ENCODE assay signal across 8 cellular contexts in the genomic region with DNA sequence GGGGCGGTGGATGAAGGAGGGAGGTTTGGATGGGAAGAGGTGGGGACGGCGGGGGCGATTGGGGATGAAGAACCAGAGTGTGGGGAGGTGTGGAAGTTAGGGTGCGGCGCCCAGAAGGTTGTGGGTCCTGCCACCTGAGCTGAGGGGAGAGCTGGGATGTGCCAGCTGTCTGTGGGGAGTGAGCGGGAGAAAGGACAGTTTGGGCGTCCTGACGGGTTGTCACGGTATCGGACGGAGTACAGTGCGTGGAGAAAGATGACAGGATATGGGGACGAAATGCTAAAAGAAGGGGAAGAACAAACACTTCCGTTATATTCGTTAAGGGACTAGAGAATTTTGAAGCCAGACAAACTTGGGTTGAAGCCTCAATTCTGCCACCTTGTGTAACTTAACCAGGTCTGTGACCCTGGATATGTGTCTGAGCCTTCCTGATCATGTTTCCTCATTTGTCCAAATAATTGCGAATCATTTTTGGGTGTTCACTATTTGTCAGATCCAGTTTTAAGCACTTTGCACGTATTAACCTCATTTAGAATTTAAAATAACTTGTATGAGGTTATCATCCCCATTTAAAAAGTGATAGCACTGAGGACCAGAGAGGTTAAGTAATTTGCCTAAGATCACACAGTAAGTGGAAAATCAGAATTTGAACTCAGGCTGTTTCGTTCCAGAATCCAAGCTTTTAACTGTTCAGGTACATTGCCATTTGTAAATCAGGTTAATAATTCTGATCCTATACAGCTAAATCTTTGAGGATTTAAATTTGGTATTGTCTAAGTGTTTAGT.
A peak's percentile ranks its signal among the peaks of the same experiment; 100 is the strongest.
DNase-seq lines count a peak whose midpoint lies in the region; ATAC-seq and TF ChIP-seq lines count a peak whose summit lies in the region.

No MANE protein-coding gene starts in this region.

- peak; percentile 7 for ATAC-seq in GM19372 (IDR thresholded peaks at IDR 0.05; ENCODE audit: low read depth, unreplicated experiment)
- no peak for ATAC-seq in GM21526 (IDR thresholded peaks at IDR 0.05; ENCODE audit: low FRiP score, unreplicated experiment)

- peak overlapping the region; percentile 80 for H3K4me3 ChIP-seq in HL-60 (replicated peaks; ENCODE audit: insufficient read depth, low read length)
- H3K4me3 ChIP-seq in fibroblast of pulmonary artery (replicated peaks; ENCODE audit: low read depth, low read length), result peak overlapping the region; percentile 62
- H3K4me3 ChIP-seq in rectal smooth muscle tissue (ENCODE audit: low read length), result peak overlapping the region; percentile 92

- H3K27me3 ChIP-seq in HL-60 (ENCODE audit: insufficient read depth, poor library complexity, severe bottlenecking) (no peaks in the 10 kb centered on the region), rectal smooth muscle tissue (ENCODE audit: control insufficient read depth, insufficient read depth, low read length) (no peaks in the 10 kb centered on the region)

- DNase-seq in DMS114 treated with DMSO at 0.1 percent for 48 hours (lab: John Stamatoyannopoulos, UW; ENCODE audit: unreplicated experiment), result peak; percentile 56
- peak; percentile 51 to 62 for DNase-seq in HL-60 (ENCODE audit: low read depth in 1 of 2, low spot score in 1 of 2)
- DNase-seq in fibroblast of pulmonary artery (ENCODE audit: low read depth), result no peak
- DNase-seq in GOT3 (lab: John Stamatoyannopoulos, UW), result no peak

- H3K9ac ChIP-seq in rectal smooth muscle tissue (ENCODE audit: low read length), result peak overlapping the region; percentile 87

- TF ChIP-seq CTCF in HL-60 (IDR thresholded peaks at IDR 0.05; ENCODE audit: insufficient read depth, low read length) (no peak), VCaP (conservative IDR thresholded peaks at IDR 0.05) (peak; percentile 24; the same call in 1 of the 2 replicates), fibroblast of pulmonary artery (IDR thresholded peaks at IDR 0.05; ENCODE audit: low read length, missing control alignments) (no peak)

- no peaks in the 10 kb centered on the region for H3K36me3 ChIP-seq in rectal smooth muscle tissue (ENCODE audit: control insufficient read depth, insufficient read depth, low read length)

- H3K27ac ChIP-seq in HL-60 (replicated peaks) (peak overlapping the region; percentile 95), VCaP (peak overlapping the region; percentile 89), rectal smooth muscle tissue (ENCODE audit: low read depth, low read length) (peak overlapping the region; percentile 92)

- peaks cover 7% of the 10 kb centered on the region for H3K4me1 ChIP-seq in rectal smooth muscle tissue (ENCODE audit: control insufficient read depth, insufficient read depth, low read length)

Comparison
In these comparisons a context has a peak if more than half of its experiments do, and no peak if none do; other contexts are left out.
1. DNase-seq: peak in DMS114 treated with DMSO at 0.1 percent for 48 hours (single experiment) and HL-60 (2 of 2); none in fibroblast of pulmonary artery (single experiment) and GOT3 (single experiment).
2. Peak in every context shown above with its lines, with median percentiles within 50 percentile points of each other: H3K27ac ChIP-seq and H3K4me3 ChIP-seq.